In genomic region chr17:73357318-73357717, GRCh38 we compare ENCODE assay signal across 1 cellular context.
TF ChIP-seq lines count a peak whose summit lies in the region.

No MANE protein-coding gene starts in this region.

TF ChIP-seq in SK-N-SH, 30 proteins besides CTCF, POLR2A, EP300 and RAD21 (continued from another document):
- TF ChIP-seq TAF1 (IDR thresholded peaks at IDR 0.05; ENCODE audit: borderline replicate concordance, low read depth, low read length) (no peak), RCOR1 (IDR thresholded peaks at IDR 0.05; ENCODE audit: low read length) (peak; percentile 91), USF1 (IDR thresholded peaks at IDR 0.05; ENCODE audit: borderline replicate concordance, low read depth) (no peak), FOXM1 (IDR thresholded peaks at IDR 0.05; ENCODE audit: low read depth) (no peak), TCF12 (IDR thresholded peaks at IDR 0.05) (peak; percentile 55), RXRA (IDR thresholded peaks at IDR 0.05; ENCODE audit: borderline replicate concordance, low read depth) (no peak), SMC3 (IDR thresholded peaks at IDR 0.05; ENCODE audit: low read depth, low read length) (0 out of 2 replicates have a peak, but pooled peaks have one; percentile 15), YY1 (IDR thresholded peaks at IDR 0.05; ENCODE audit: low read depth) (no peak), TEAD4 (IDR thresholded peaks at IDR 0.05; ENCODE audit: borderline replicate concordance, insufficient read depth) (no peak), IRF3 (IDR thresholded peaks at IDR 0.05; ENCODE audit: low read depth, low read length) (no peak), NRF1 (IDR thresholded peaks at IDR 0.05; ENCODE audit: low read depth, low read length) (no peak), JUND (IDR thresholded peaks at IDR 0.05) (no peak), EZH2phosphoT487 (IDR thresholded peaks at IDR 0.05; ENCODE audit: borderline replicate concordance, low read depth) (no peak), PBX3 (IDR thresholded peaks at IDR 0.05) (peak; percentile 36; the same call in 1 of the 2 replicates), FOSL2 (IDR thresholded peaks at IDR 0.05; ENCODE audit: borderline replicate concordance, low read depth) (no peak), ELF1 (IDR thresholded peaks at IDR 0.05) (no peak), USF2 (IDR thresholded peaks at IDR 0.05; ENCODE audit: borderline replicate concordance, low read depth, low read length) (no peak), CHD2 (IDR thresholded peaks at IDR 0.05; ENCODE audit: low read length, partially characterized antibody) (peak; percentile 86), GABPA (IDR thresholded peaks at IDR 0.05; ENCODE audit: low read depth) (no peak)
